ENCODE assay signal across 8 cellular contexts in genomic region chr3:197749601-197750395, GRCh38. TPM values are rescaled to one million over a fixed set of nuclear protein-coding genes. Genes with fewer than 3 reads are reported as not detected.
DNase-seq lines count a peak whose midpoint lies in the region; FAIRE-seq and TF ChIP-seq lines count a peak whose summit lies in the region.

Gene FYTTD1, plus strand, starts transcription at chr3:197749883. Its CDS starts 89 bp downstream, at chr3:197749972.

- H4K8ac ChIP-seq in H1 (ENCODE audit: extremely low read depth, insufficient read depth, low read length) (peak within 1 kb of the TSS; percentile 73), mesendoderm (ENCODE audit: low read depth, low read length) (no peak within 1 kb of the TSS)

- H4K20me1 ChIP-seq in H1 (replicated peaks in 1 of 2; ENCODE audit: control insufficient read depth in 1 of 2, insufficient read depth in 2 of 2, low read length in 2 of 2): peaks cover 0 to 3% of the 10 kb centered on the region in 2 experiments

- H2BK120ac ChIP-seq in H1 (replicated peaks; ENCODE audit: low read depth, low read length): no peak within 1 kb of the TSS
- no peak within 1 kb of the TSS for H2BK120ac ChIP-seq in mesendoderm (ENCODE audit: low read depth, low read length)

- POLR2A ChIA-PET in H1 (lab: Charles Lee; ENCODE audit: partially characterized antibody): interaction anchor here (0.8 to 1.2 kb wide), 3 partner anchors 10 to 41 kb away, joined by 3 to 4 read pairs (median 3); partner anchors contain the start of gene LRCH3

- peak within 1 kb of the TSS; percentile 55 to 95 (median 78) for H3K4me3 ChIP-seq in H1 (ENCODE audit: extremely low read depth in 1 of 4, insufficient read depth in 2 of 4, low read depth in 3 of 4, low read length in 4 of 4)
- peak within 1 kb of the TSS; percentile 40 for H3K4me3 ChIP-seq in mesendoderm (ENCODE audit: low read length)

- H3K18ac ChIP-seq in H1 (ENCODE audit: extremely low read depth, low read length) (peak within 1 kb of the TSS; percentile 56), mesendoderm (ENCODE audit: low read length) (peak within 1 kb of the TSS; percentile 88)

- H4K91ac ChIP-seq in H1 (replicated peaks; ENCODE audit: insufficient read length, low read length): no peak within 1 kb of the TSS

- H3K9ac ChIP-seq in H1 (replicated peaks in 1 of 4; ENCODE audit: extremely low read depth in 1 of 4, low read depth in 3 of 4, low read length in 3 of 4) (peak within 1 kb of the TSS in 3 of 4 experiments; percentile 0 to 76 (median 8); a peak in 2 of 7 replicates), mesendoderm (ENCODE audit: low read length) (peak within 1 kb of the TSS; percentile 80)

- H3K56ac ChIP-seq in H1 (replicated peaks; ENCODE audit: insufficient read length, low read depth, low read length) (peak within 1 kb of the TSS; percentile 52), mesendoderm (ENCODE audit: low read length) (peak within 1 kb of the TSS; percentile 89)

- 2% methylated on average over 84 of the region's 104 CpGs; no CpG with 5 or more reads in 1 of the 2 experiments for whole genome bisulfite sequencing in H1 (ENCODE audit: extremely low coverage in 1 of 2, insufficient coverage in 1 of 2, insufficient read length in 1 of 2, insufficient replicate concordance in 2 of 2, low coverage in 1 of 2, low lambda C conversion rate in 2 of 2, missing lambda C conversion rate in 1 of 2), 2 experiments
- WGBS in mesendoderm (ENCODE audit: extremely low coverage, insufficient coverage, low lambda C conversion rate): no CpG with 5 or more reads among the region's 104 CpGs

- TF ChIP-seq CTCF in GM20000 (IDR thresholded peaks at IDR 0.05; ENCODE audit: extremely low read depth, missing control alignments) (peak; percentile 35), H1 (IDR thresholded peaks at IDR 0.05; ENCODE audit: control extremely low read depth in 1 of 3, insufficient read depth in 1 of 3, low read depth in 1 of 3, low read length in 3 of 3) (peak in 2 of 3 experiments; percentile 33; a peak in 3 of 4 replicates)

- H2BK20ac ChIP-seq in H1 (ENCODE audit: low read length): peak within 1 kb of the TSS; percentile 1; the same call in 1 of the 2 replicates

- H3K36me3 ChIP-seq in H1 (ENCODE audit: control insufficient read depth in 2 of 4, insufficient read depth in 4 of 4, low read length in 3 of 4): no peaks in the 10 kb centered on the region
- H3K36me3 ChIP-seq in mesendoderm (ENCODE audit: control insufficient read depth, insufficient read depth, low read length): no peaks in the 10 kb centered on the region

- peaks cover 15% of the 10 kb centered on the region; the same call in 1 of the 2 replicates for H3K23me2 ChIP-seq in H1 (ENCODE audit: low read depth, low read length)

- H2BK15ac ChIP-seq in H1 (ENCODE audit: low read length) (peak within 1 kb of the TSS; percentile 88; the same call in 1 of the 2 replicates), mesendoderm (replicated peaks; ENCODE audit: low read depth) (no peak within 1 kb of the TSS)

- H3K4me1 ChIP-seq in H1 (replicated peaks in 1 of 4; ENCODE audit: control insufficient read depth in 3 of 4, insufficient read depth in 4 of 4, low read length in 3 of 4) (peaks cover 0 to 8% (median 3%) of the 10 kb centered on the region in 4 experiments; a peak in 6 of 7 replicates), mesendoderm (ENCODE audit: control insufficient read depth, low read depth, low read length) (no peaks in the 10 kb centered on the region)

- TF ChIP-seq POLR2A in H1 (IDR thresholded peaks at IDR 0.05; ENCODE audit: control extremely low read depth in 1 of 2, low read depth in 2 of 2, low read length in 2 of 2): no peak

- H3K79me1 ChIP-seq in H1 (ENCODE audit: low read depth, low read length): no peaks in the 10 kb centered on the region
- H3K79me1 ChIP-seq in mesendoderm (ENCODE audit: low read length): peaks cover 2% of the 10 kb centered on the region

- H2BK5ac ChIP-seq in H1 (ENCODE audit: low read depth, low read length) (no peak within 1 kb of the TSS), mesendoderm (ENCODE audit: low read length) (no peak within 1 kb of the TSS)

- H4K5ac ChIP-seq in H1 (ENCODE audit: insufficient read length, low read depth, low read length) (no peak within 1 kb of the TSS), mesendoderm (ENCODE audit: low read length) (no peak within 1 kb of the TSS)

- peak in 1 of 2 experiments; percentile 19; a peak in 1 of 4 replicates for TF ChIP-seq RAD21 in H1 (IDR thresholded peaks at IDR 0.05 in 1 of 2, conservative IDR thresholded peaks at IDR 0.05 in 1 of 2; ENCODE audit: low read depth in 2 of 2, low read length in 2 of 2)

- CTCF ChIA-PET in H1 (lab: Charles Lee; ENCODE audit: partially characterized antibody): interaction anchor here (0.6 to 2.0 kb wide), 8 partner anchors 7 to 75 kb away, joined by 3 to 4 read pairs (median 3); no protein-coding TSS in a partner anchor

- H2BK12ac ChIP-seq in H1 (ENCODE audit: low read depth, low read length): peak within 1 kb of the TSS; percentile 52; the same call in 1 of the 2 replicates

- TF ChIP-seq EP300 in H1 (IDR thresholded peaks at IDR 0.05; ENCODE audit: borderline replicate concordance in 1 of 2, low read depth in 2 of 2, low read length in 2 of 2): no peak

- H3K4ac ChIP-seq in H1 (replicated peaks; ENCODE audit: insufficient read length, low read depth, low read length): peak within 1 kb of the TSS; percentile 6
- peak within 1 kb of the TSS; percentile 82 for H3K4ac ChIP-seq in mesendoderm (ENCODE audit: low read depth, low read length)

- H3K27ac ChIP-seq in H1 (ENCODE audit: low read depth, low read length) (no peak within 1 kb of the TSS), mesendoderm (ENCODE audit: low read depth, low read length) (peak within 1 kb of the TSS; percentile 85)

- no peak within 1 kb of the TSS for H2AK5ac ChIP-seq in H1 (ENCODE audit: low read depth, low read length)
- H2AK5ac ChIP-seq in mesendoderm (ENCODE audit: low read length): no peak within 1 kb of the TSS

- DNase-seq in COLO829 (ENCODE audit: low spot score) (peak; percentile 92), GM20000 (ENCODE audit: low spot score) (peak; percentile 96), HTR-8/SVneo (ENCODE audit: insufficient read length, low spot score) (peak; percentile 88), NOMO-1 treated with DMSO at 0.1 percent for 48 hours (lab: John Stamatoyannopoulos, UW; ENCODE audit: unreplicated experiment) (peak; percentile 91), H1 (ENCODE audit: low read depth in 1 of 2, low spot score in 2 of 2) (peak in 1 of 2 experiments; percentile 80), mesendoderm (peak; percentile 75)
- peak; percentile 73 to 75 for DNase-seq in activated CD8-positive, alpha-beta memory T cell treated with anti-CD3 and anti-CD28 coated beads for 4 hours (ENCODE audit: low read depth in 2 of 2)
- peak; percentile 84 for DNase-seq in stimulated activated CD8-positive, alpha-beta memory T cell treated with anti-CD3 and anti-CD28 coated beads, Interleukin-12 subunit alpha, Interleukin-12 subunit beta, amount 100 ng/mL, for 4 hours (ENCODE audit: low read depth)

- peak within 1 kb of the TSS; percentile 89 to 96 for H3K4me2 ChIP-seq in H1 (ENCODE audit: insufficient read depth in 1 of 2, low read depth in 2 of 2, low read length in 2 of 2)
- peak within 1 kb of the TSS; percentile 98 for H3K4me2 ChIP-seq in mesendoderm (ENCODE audit: low read length)

- H2AFZ ChIP-seq in H1 (ENCODE audit: low read length): peak within 1 kb of the TSS; percentile 98

- FAIRE-seq in HTR-8/SVneo (lab: Jason Lieb, UNC) (peak; percentile 91), H1 (lab: Jason Lieb, UNC) (no peak)

- H3K23ac ChIP-seq in H1 (ENCODE audit: insufficient read length) (no peak within 1 kb of the TSS), mesendoderm (ENCODE audit: low read length) (peak within 1 kb of the TSS; percentile 49)

- H3K14ac ChIP-seq in H1 (ENCODE audit: insufficient read length): no peak within 1 kb of the TSS

- H3K9me3 ChIP-seq in H1 (ENCODE audit: insufficient read depth in 2 of 2, low read depth in 1 of 2, low read length in 1 of 2): no peaks in the 10 kb centered on the region

- peaks cover 0 to 10% of the 10 kb centered on the region in 2 experiments; a peak in 1 of 4 replicates for H3K79me2 ChIP-seq in H1 (ENCODE audit: control insufficient read depth in 1 of 2, insufficient read depth in 2 of 2, low read length in 2 of 2)
- H3K79me2 ChIP-seq in mesendoderm (ENCODE audit: control insufficient read depth, insufficient read depth, low read length): peaks cover 5% of the 10 kb centered on the region

- peaks cover 0 to 25% (median 13%) of the 10 kb centered on the region in 4 experiments; a peak in 6 of 7 replicates for H3K27me3 ChIP-seq in H1 (replicated peaks in 1 of 4; ENCODE audit: control insufficient read depth in 3 of 4, extremely low read depth in 1 of 4, insufficient read depth in 3 of 4, low read length in 3 of 4)
- no peaks in the 10 kb centered on the region for H3K27me3 ChIP-seq in mesendoderm (ENCODE audit: insufficient read depth, low read length, poor library complexity)

TF ChIP-seq in H1, 55 proteins besides CTCF, POLR2A, EP300 and RAD21 (continues in another document):
- TF ChIP-seq POU5F1 (IDR thresholded peaks at IDR 0.05; ENCODE audit: low read depth, low read length): no peak
- peak; percentile 94 for TF ChIP-seq KDM4A (IDR thresholded peaks at IDR 0.05; ENCODE audit: low read depth, low read length, severe bottlenecking)
- TF ChIP-seq MAFK (IDR thresholded peaks at IDR 0.05; ENCODE audit: low read depth, low read length): no peak
- peak; percentile 86 for TF ChIP-seq BACH1 (IDR thresholded peaks at IDR 0.05; ENCODE audit: low read length)
- no peak for TF ChIP-seq CHD1 (IDR thresholded peaks at IDR 0.05; ENCODE audit: low read depth, low read length)
- TF ChIP-seq SIN3A (conservative IDR thresholded peaks at IDR 0.05 in 1 of 2, IDR thresholded peaks at IDR 0.05 in 1 of 2; ENCODE audit: low read depth in 1 of 2, low read length in 2 of 2): 0 out of 4 replicates have a peak, but pooled peaks of 1 of the 2 experiments have one; percentile 49
- no peak for TF ChIP-seq CREB1 (IDR thresholded peaks at IDR 0.05)
- no peak for TF ChIP-seq NRF1 (IDR thresholded peaks at IDR 0.05; ENCODE audit: low read depth, low read length)
- no peak for TF ChIP-seq TCF12 (IDR thresholded peaks at IDR 0.05; ENCODE audit: low read depth, low read length)

RNA-seq across cellular contexts. Expression of gene FYTTD1, which starts in this region (rescaled TPM):
- 24.4 and 24.7 TPM in 2 replicates for total RNA-seq in H1 (2021; fragmentation: NEBNext Ultra II Directional; extraction: Animal tissue kit (Norgen Biotek cat#: 25700))
- 3.1 and 3.3 TPM in 2 replicates for polyA plus RNA-seq in H1 (2011; rRNA removed)
- polyA plus RNA-seq in H1 (2011; cell fraction: cytosol; rRNA removed): 4.1 TPM
- 1.8 TPM for polyA plus RNA-seq in H1 (2011; cell fraction: nucleus; rRNA removed)
- 8.1 to 12.4 TPM (median 10.5 TPM) in 4 replicates for polyA plus RNA-seq in H1 (2012, experiment 1 of 2)
- 0.67 TPM for polyA plus RNA-seq in H1 (2012, experiment 2 of 2)
- polyA plus RNA-seq in H1 (2013, experiment 1 of 2): 17.3 TPM
- polyA plus RNA-seq in H1 (2013, experiment 2 of 2): 17.4 TPM
- 4.8 and 10.3 TPM in 2 replicates for polyA minus RNA-seq in H1 (2011; rRNA and poly(A)+ RNA removed)
- polyA minus RNA-seq in H1 (2011; cell fraction: cytosol; rRNA and poly(A)+ RNA removed): 9.0 TPM
- polyA minus RNA-seq in H1 (2011; cell fraction: nucleus; rRNA and poly(A)+ RNA removed): 5.0 TPM
- polyA plus RNA-seq in mesendoderm (2013, experiment 1 of 2): 38.0 TPM
- 38.1 TPM for polyA plus RNA-seq in mesendoderm (2013, experiment 2 of 2)
